In genomic region chr22:19466126-19466716, GRCh38 we compare ENCODE assay signal across 1 cellular context.
TF ChIP-seq lines count a peak whose summit lies in the region.

No MANE protein-coding gene starts in this region.

TF ChIP-seq in K562, 482 proteins besides CTCF, POLR2A, EP300 and RAD21 (continued from another document and continues in another):
- TF ChIP-seq ZNF318 (IDR thresholded peaks at IDR 0.05; ENCODE audit: borderline replicate concordance in 1 of 2, low read depth in 1 of 2) (no peak), STAT5A (IDR thresholded peaks at IDR 0.05; ENCODE audit: borderline replicate concordance, low read length) (no peak), RBBP5 (IDR thresholded peaks at IDR 0.05; ENCODE audit: borderline replicate concordance, insufficient read depth, low read length, poor library complexity, severe bottlenecking) (no peak), RFX1 (IDR thresholded peaks at IDR 0.05) (no peak), ZC3H8 (IDR thresholded peaks at IDR 0.05) (no peak), TFE3 (CRISPR knock-in tag; IDR thresholded peaks at IDR 0.05) (no peak), E2F3 (CRISPR knock-in tag; IDR thresholded peaks at IDR 0.05) (no peak), ZNF584 (CRISPR knock-in tag; IDR thresholded peaks at IDR 0.05; ENCODE audit: low read depth) (no peak), ZBTB40 (IDR thresholded peaks at IDR 0.05) (no peak), ZBTB40 (CRISPR knock-in tag; IDR thresholded peaks at IDR 0.05) (no peak), ZFPM2 (CRISPR knock-in tag; IDR thresholded peaks at IDR 0.05) (no peak), PRMT5 (CRISPR knock-in tag; IDR thresholded peaks at IDR 0.05) (no peak), HDAC6 (IDR thresholded peaks at IDR 0.05; ENCODE audit: low read depth, low read length) (no peak), PTTG1 (tag; IDR thresholded peaks at IDR 0.05; ENCODE audit: low read depth) (no peak), CBFA2T3 (IDR thresholded peaks at IDR 0.05) (no peak), ZFP30 (CRISPR knock-in tag; IDR thresholded peaks at IDR 0.05; ENCODE audit: borderline replicate concordance) (no peak), SUPT5H (IDR thresholded peaks at IDR 0.05) (peak; percentile 48), MED1 (CRISPR knock-in tag; IDR thresholded peaks at IDR 0.05; ENCODE audit: borderline replicate concordance) (peak; percentile 94; the same call in 1 of the 2 replicates), COPS2 (conservative IDR thresholded peaks at IDR 0.05) (no peak), ZBTB49 (CRISPR knock-in tag; IDR thresholded peaks at IDR 0.05; ENCODE audit: borderline replicate concordance) (no peak), E2F6 (IDR thresholded peaks at IDR 0.05; ENCODE audit: borderline replicate concordance in 1 of 2, extremely low read depth in 1 of 2, insufficient read depth in 1 of 2, insufficient read length in 1 of 2, low read depth in 1 of 2, low read length in 1 of 2, poor library complexity in 1 of 2, severe bottlenecking in 1 of 2) (no peak), RBM34 (IDR thresholded peaks at IDR 0.05; ENCODE audit: borderline replicate concordance, insufficient read depth, low read length) (no peak), ZNF444 (CRISPR knock-in tag; IDR thresholded peaks at IDR 0.05) (no peak), DEAF1 (CRISPR knock-in tag; IDR thresholded peaks at IDR 0.05) (no peak), LEF1 (IDR thresholded peaks at IDR 0.05) (no peak), CHCHD3 (CRISPR knock-in tag; IDR thresholded peaks at IDR 0.05) (no peak), ZNF384 (IDR thresholded peaks at IDR 0.05; ENCODE audit: low read depth, low read length) (no peak), FOSL1 (tag; conservative IDR thresholded peaks at IDR 0.05) (no peak)
